ENCODE assay signal across 18 cellular contexts in genomic region chr7:127733976-127734375, GRCh38.
DNase-seq lines count a peak whose midpoint lies in the region; TF ChIP-seq lines count a peak whose summit lies in the region.
"Had no signal": no experiment of that assay in that cellular context is flagged by ENCODE, and none has a peak within 500 bp of the region (broad histone marks: within the 10 kb centered on the region; RNA-seq: fewer than 3 reads in every experiment).

No MANE protein-coding gene starts in this region.

- H3K4me1 ChIP-seq in Karpas-422 (ENCODE audit: low read length), result peaks cover 41% of the 10 kb centered on the region
- H3K4me1 ChIP-seq: HAP-1 had no signal

- POLR2A ChIA-PET in activated CD4-positive, alpha-beta memory T cell treated with anti-CD3 and anti-CD28 coated beads, Interleukin-2, amount 10 ng/mL, durations not matched to agents 7 days and 5 days (lab: Charles Lee), result no interaction called here

- H3K4me3 ChIP-seq in Karpas-422 (ENCODE audit: low read length) (no peak overlapping the region), fibroblast of the aortic adventitia (ENCODE audit: low read depth, low read length) (no peak overlapping the region)
- H3K4me3 ChIP-seq: HAP-1 had no signal

- no peak overlapping the region for H3K4me2 ChIP-seq in Karpas-422 (ENCODE audit: low read depth, low read length, poor library complexity, severe bottlenecking)

- DNase-seq in Karpas-422 (no peak), amniotic epithelial cell (ENCODE audit: low read depth) (peak; percentile 48), fibroblast of the aortic adventitia (ENCODE audit: low read depth) (peak; percentile 56), HuH-7 (ENCODE audit: low spot score) (no peak), immature natural killer cell (no peak), NCI-H1436 treated with DMSO at 0.1 percent for 48 hours (lab: John Stamatoyannopoulos, UW) (no peak)
- no peak for DNase-seq in activated CD4-positive, alpha-beta memory T cell treated with anti-CD3 and anti-CD28 coated beads, Interleukin-2, amount 10 ng/mL, durations not matched to agents 7 days and 5 days
- DNase-seq: CD4-positive, CD25-positive, alpha-beta regulatory T cell; EL; MM.1S; NCI-H1092; NCI-H146; NCI-H2029 treated with DMSO at 0.1 percent for 48 hours; NCI-H748 treated with DMSO at 0.1 percent for 48 hours; NK-92 treated with Interleukin-12 subunit alpha and Interleukin-12 subunit beta, amount 100 ng/mL, for 24 hours; SHP77 treated with DMSO at 0.1 percent for 48 hours had no signal

- TF ChIP-seq CTCF in fibroblast of the aortic adventitia (IDR thresholded peaks at IDR 0.05; ENCODE audit: insufficient read depth, low read length), result no peak

- peaks cover 91% of the 10 kb centered on the region for H3K79me2 ChIP-seq in Karpas-422 (ENCODE audit: low read length)

- peaks cover 0 to 2% (median 0%) of the 10 kb centered on the region in 3 donors for H3K27me3 Mint-ChIP-seq in immature natural killer cell (ENCODE audit: low read depth in 3 of 3)
- H3K27me3 Mint-ChIP-seq in activated CD4-positive, alpha-beta memory T cell treated with anti-CD3 and anti-CD28 coated beads, Interleukin-2, amount 10 ng/mL, durations not matched to agents 7 days and 5 days, result no peaks in the 10 kb centered on the region
- H3K27me3 Mint-ChIP-seq: B cell; CD4-positive, CD25-positive, alpha-beta regulatory T cell had no signal

- H3K4me3 Mint-ChIP-seq in immature natural killer cell, result no peak overlapping the region
- no peak overlapping the region for H3K4me3 Mint-ChIP-seq in activated CD4-positive, alpha-beta memory T cell treated with anti-CD3 and anti-CD28 coated beads, Interleukin-2, amount 10 ng/mL, durations not matched to agents 7 days and 5 days
- H3K4me3 Mint-ChIP-seq: B cell; CD4-positive, CD25-positive, alpha-beta regulatory T cell had no signal

- H3K27ac ChIP-seq in Karpas-422 (ENCODE audit: low read length), result peak overlapping the region; percentile 47; the same call in 1 of the 2 replicates

- no peak overlapping the region for H2AFZ ChIP-seq in Karpas-422 (ENCODE audit: low read length)

- peaks cover 16 to 41% of the 10 kb centered on the region in 2 donors for H3K4me1 Mint-ChIP-seq in immature natural killer cell
- no peaks in the 10 kb centered on the region for H3K4me1 Mint-ChIP-seq in activated CD4-positive, alpha-beta memory T cell treated with anti-CD3 and anti-CD28 coated beads, Interleukin-2, amount 10 ng/mL, durations not matched to agents 7 days and 5 days

- no peaks in the 10 kb centered on the region for H3K9me3 Mint-ChIP-seq in immature natural killer cell
- no peaks in the 10 kb centered on the region for H3K9me3 Mint-ChIP-seq in activated CD4-positive, alpha-beta memory T cell treated with anti-CD3 and anti-CD28 coated beads, Interleukin-2, amount 10 ng/mL, durations not matched to agents 7 days and 5 days
- H3K9me3 Mint-ChIP-seq: CD4-positive, CD25-positive, alpha-beta regulatory T cell had no signal

- H3K27ac Mint-ChIP-seq in immature natural killer cell, result peak overlapping the region in 2 of 6 donors; percentile 15 to 46
- no peak overlapping the region for H3K27ac Mint-ChIP-seq in activated CD4-positive, alpha-beta memory T cell treated with anti-CD3 and anti-CD28 coated beads, Interleukin-2, amount 10 ng/mL, durations not matched to agents 7 days and 5 days
- H3K27ac Mint-ChIP-seq: B cell; CD4-positive, CD25-positive, alpha-beta regulatory T cell had no signal

- no peaks in the 10 kb centered on the region for H3K27me3 ChIP-seq in Karpas-422 (ENCODE audit: low read length)

- no peaks in the 10 kb centered on the region for H3K9me3 ChIP-seq in Karpas-422 (ENCODE audit: low read length)
- H3K9me3 ChIP-seq: HAP-1 had no signal

- peaks cover 12% of the 10 kb centered on the region; the same call in 1 of the 2 replicates for H3K36me3 ChIP-seq in Karpas-422 (ENCODE audit: insufficient read depth, low read length)

- no peak overlapping the region for H3K9ac ChIP-seq in Karpas-422 (ENCODE audit: low read length)

- no peaks in the 10 kb centered on the region for H4K20me1 ChIP-seq in Karpas-422 (ENCODE audit: insufficient read depth, low read depth, low read length)

- CTCF ChIA-PET in activated CD4-positive, alpha-beta memory T cell treated with anti-CD3 and anti-CD28 coated beads, Interleukin-2, amount 10 ng/mL, durations not matched to agents 7 days and 5 days (lab: Charles Lee), result no interaction called here

- H3K9me2 ChIP-seq in Karpas-422 (replicated peaks; ENCODE audit: insufficient read depth, low read length), result no peaks in the 10 kb centered on the region

- H3K36me3 Mint-ChIP-seq in immature natural killer cell, result peaks cover 9 to 40% (median 28%) of the 10 kb centered on the region in 3 donors
- H3K36me3 Mint-ChIP-seq in activated CD4-positive, alpha-beta memory T cell treated with anti-CD3 and anti-CD28 coated beads, Interleukin-2, amount 10 ng/mL, durations not matched to agents 7 days and 5 days (ENCODE audit: low read depth), result peaks cover 33% of the 10 kb centered on the region

Comparison
In these comparisons a context has a peak if more than half of its experiments do, and no peak if none do; other contexts are left out.
1. DNase-seq: peak in amniotic epithelial cell (single experiment) and fibroblast of the aortic adventitia (single experiment); none in Karpas-422 (single experiment), HuH-7 (single experiment), immature natural killer cell (0 of 3), NCI-H1436 treated with DMSO at 0.1 percent for 48 hours (single experiment) and activated CD4-positive, alpha-beta memory T cell treated with anti-CD3 and anti-CD28 coated beads, Interleukin-2, amount 10 ng/mL, durations not matched to agents 7 days and 5 days (single experiment).